ENCODE assay signal across 8 cellular contexts in genomic region chr3:51371943-51372557, GRCh38. TPM values are rescaled to one million over a fixed set of nuclear protein-coding genes. Genes with fewer than 3 reads are reported as not detected.
A peak's percentile ranks its signal among the peaks of the same experiment; 100 is the strongest.
DNase-seq lines count a peak whose midpoint lies in the region; ATAC-seq and TF ChIP-seq lines count a peak whose summit lies in the region.

No MANE protein-coding gene starts in this region.

- H3K4me3 ChIP-seq in AG04449 (ENCODE audit: low read depth, low read length) (no peak overlapping the region), GM06990 (replicated peaks; ENCODE audit: low read depth, low read length) (no peak overlapping the region), fibroblast of mammary gland (ENCODE audit: control insufficient read depth, low read depth, low read length) (no peak overlapping the region)

- no peak overlapping the region for H3K4me3 Mint-ChIP-seq in neural crest cell

- H3K36me3 Mint-ChIP-seq in neural crest cell (ENCODE audit: low read depth), result peaks cover 6% of the 10 kb centered on the region

- no peaks in the 10 kb centered on the region for H3K4me1 Mint-ChIP-seq in neural crest cell

- TF ChIP-seq CTCF in AG04449 (IDR thresholded peaks at IDR 0.05; ENCODE audit: insufficient read depth, low read length, missing control alignments) (peak; percentile 70), GM06990 (IDR thresholded peaks at IDR 0.05; ENCODE audit: insufficient read depth, low read length, poor library complexity, severe bottlenecking) (peak; percentile 60), fibroblast of mammary gland (conservative IDR thresholded peaks at IDR 0.05; ENCODE audit: control insufficient read depth, insufficient read depth, low read depth, low read length) (peak; percentile 86), neural crest cell (conservative IDR thresholded peaks at IDR 0.05) (peak; percentile 87)

- POLR2A ChIA-PET in AG04449 (lab: Yijun Ruan, JAX), result interaction anchor here (1.0 kb wide), 1 partner anchor 13 kb away, joined by 4 read pairs; the partner anchor contains the start of gene MANF

- peaks cover 3% of the 10 kb centered on the region for H3K9me3 Mint-ChIP-seq in neural crest cell

- no peak overlapping the region for H3K27ac Mint-ChIP-seq in neural crest cell (ENCODE audit: unreplicated experiment)

- peak; percentile 29 for DNase-seq in AG04449 (ENCODE audit: low read depth, low spot score)
- no peak for DNase-seq in GM06990 (ENCODE audit: extremely low read depth, insufficient read length)
- peak; percentile 42 for DNase-seq in NCI-H2171 (lab: John Stamatoyannopoulos, UW)
- DNase-seq in activated CD8-positive, alpha-beta memory T cell treated with anti-CD3 and anti-CD28 coated beads, Interleukin-2, amount 50 U/mL, for 4 hours, result peak; percentile 42
- peak; percentile 79 for DNase-seq in fibroblast of mammary gland (ENCODE audit: low read depth)
- peak; percentile 69 for DNase-seq in neural crest cell (ENCODE audit: low read depth, low spot score)
- DNase-seq in GOT3 (lab: John Stamatoyannopoulos, UW), result no peak

- H3K27me3 ChIP-seq in GM06990 (replicated peaks; ENCODE audit: control insufficient read depth, insufficient read depth, low read length), result peaks cover 1% of the 10 kb centered on the region

- no peaks in the 10 kb centered on the region for H3K27me3 Mint-ChIP-seq in neural crest cell (ENCODE audit: low read depth)

- H3K36me3 ChIP-seq in GM06990 (ENCODE audit: control insufficient read depth, insufficient read depth, low read length), result no peaks in the 10 kb centered on the region

- CTCF ChIA-PET in AG04449 (lab: Yijun Ruan, JAX), result interaction anchor here (0.6 to 15.6 kb wide), 21 partner anchors 9 to 863 kb away, joined by 3 to 284 read pairs (median 5); partner anchors contain the start of gene MAPKAPK3

- ATAC-seq in HG03039 (IDR thresholded peaks at IDR 0.05; ENCODE audit: unreplicated experiment), result no peak

RNA-seq across cellular contexts. Expression of gene MANF, which starts 13.0 kb away (rescaled TPM):
- total RNA-seq in neural crest cell, result 114 TPM in 2 replicates

RNA-seq across cellular contexts. Expression of gene RBM15B, which starts 19.0 kb away (rescaled TPM):
- 78.8 and 79.4 TPM in 2 replicates for total RNA-seq in neural crest cell

Comparison
In these comparisons a context has a peak if more than half of its experiments do, and no peak if none do; other contexts are left out.
1. DNase-seq: peak in AG04449 (single experiment), NCI-H2171 (single experiment), activated CD8-positive, alpha-beta memory T cell treated with anti-CD3 and anti-CD28 coated beads, Interleukin-2, amount 50 U/mL, for 4 hours (single experiment), fibroblast of mammary gland (single experiment) and neural crest cell (single experiment); none in GM06990 (single experiment) and GOT3 (single experiment).
2. Peak in every context shown above with its lines, with median percentiles within 50 percentile points of each other: CTCF ChIP-seq.